ENCODE assay signal across 8 cellular contexts in the genomic region with DNA sequence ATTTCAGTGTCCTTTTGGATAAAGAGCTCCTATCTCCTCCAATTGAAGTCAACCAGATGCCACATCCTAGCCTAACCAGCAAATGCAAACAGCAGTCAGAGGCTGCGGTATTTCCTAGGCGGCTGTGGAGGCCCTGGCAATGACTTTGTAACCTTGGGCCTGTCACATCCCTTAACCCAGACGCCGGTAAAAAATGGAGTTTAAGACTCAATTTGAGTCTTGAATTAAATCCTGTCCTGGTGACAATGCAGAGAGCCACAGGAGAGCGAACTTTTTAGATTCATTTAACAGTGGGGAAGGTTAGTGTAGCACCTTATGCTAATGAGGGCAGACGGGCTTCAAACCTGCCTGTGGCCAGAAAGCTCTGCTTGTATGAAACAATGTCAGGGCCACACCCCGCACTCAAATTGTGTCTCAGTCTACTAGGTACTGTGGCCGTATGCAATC. TPM values are rescaled to one million over a fixed set of nuclear protein-coding genes. Genes with fewer than 3 reads are reported as not detected.
A peak's percentile ranks its signal among the peaks of the same experiment; 100 is the strongest.
DNase-seq lines count a peak whose midpoint lies in the region; ATAC-seq and TF ChIP-seq lines count a peak whose summit lies in the region.

No MANE protein-coding gene starts in this region.

- H3K4me3 Mint-ChIP-seq in activated T-helper 17 cell treated with anti-CD3 and anti-CD28 coated beads, Interleukin-2, amount 50 U/mL, for 72 hours = peak overlapping the region; percentile 79

- TF ChIP-seq CTCF in AG10803 (conservative IDR thresholded peaks at IDR 0.05; ENCODE audit: low read length) = no peak

- peak; percentile 38 for ATAC-seq in activated T-helper 17 cell treated with anti-CD3 and anti-CD28 coated beads, Interleukin-2, amount 50 U/mL, for 72 hours (replicated peaks)
- ATAC-seq in HG02623 (IDR thresholded peaks at IDR 0.05; ENCODE audit: unreplicated experiment) = no peak

- peak overlapping the region; percentile 83 for H3K4me3 ChIP-seq in AG10803 (ENCODE audit: low read length)

- DNase-seq in AG10803 (ENCODE audit: low read depth) (no peak), HK-2 (ENCODE audit: unreplicated experiment) (peak; percentile 32), islet precursor cell (peak; percentile 71), nucleus accumbens (lab: John Stamatoyannopoulos, UW) (no peak), NCI-H2171 (lab: John Stamatoyannopoulos, UW) (no peak), mesenteric fat pad (ENCODE audit: low spot score) (no peak)

- no peaks in the 10 kb centered on the region for H3K9me3 Mint-ChIP-seq in activated T-helper 17 cell treated with anti-CD3 and anti-CD28 coated beads, Interleukin-2, amount 50 U/mL, for 72 hours

- H3K4me1 Mint-ChIP-seq in activated T-helper 17 cell treated with anti-CD3 and anti-CD28 coated beads, Interleukin-2, amount 50 U/mL, for 72 hours = peaks cover 34% of the 10 kb centered on the region

- no peaks in the 10 kb centered on the region for H3K27me3 Mint-ChIP-seq in activated T-helper 17 cell treated with anti-CD3 and anti-CD28 coated beads, Interleukin-2, amount 50 U/mL, for 72 hours

- H3K36me3 Mint-ChIP-seq in activated T-helper 17 cell treated with anti-CD3 and anti-CD28 coated beads, Interleukin-2, amount 50 U/mL, for 72 hours (ENCODE audit: low read depth) = no peaks in the 10 kb centered on the region

- peak overlapping the region; percentile 77 for H3K27ac Mint-ChIP-seq in activated T-helper 17 cell treated with anti-CD3 and anti-CD28 coated beads, Interleukin-2, amount 50 U/mL, for 72 hours

RNA-seq across cellular contexts. Expression of a gene that starts 1.3 kb away (rescaled TPM):
- total RNA-seq in activated T-helper 17 cell treated with anti-CD3 and anti-CD28 coated beads, Interleukin-2, amount 50 U/mL, for 72 hours = 100 to 1,000 TPM in 1 of 2 donors, 10 to 100 TPM in 1; 42.0 to 102 TPM
- 8.9 TPM for total RNA-seq in mesenteric fat pad

Comparison
In these comparisons a context has a peak if more than half of its experiments do, and no peak if none do; other contexts are left out.
1. DNase-seq: peak in HK-2 (single experiment) and islet precursor cell (single experiment); none in AG10803 (single experiment), nucleus accumbens (0 of 56), NCI-H2171 (single experiment) and mesenteric fat pad (single experiment).